8 cellular contexts compared by ENCODE assay signal in the genomic region with DNA sequence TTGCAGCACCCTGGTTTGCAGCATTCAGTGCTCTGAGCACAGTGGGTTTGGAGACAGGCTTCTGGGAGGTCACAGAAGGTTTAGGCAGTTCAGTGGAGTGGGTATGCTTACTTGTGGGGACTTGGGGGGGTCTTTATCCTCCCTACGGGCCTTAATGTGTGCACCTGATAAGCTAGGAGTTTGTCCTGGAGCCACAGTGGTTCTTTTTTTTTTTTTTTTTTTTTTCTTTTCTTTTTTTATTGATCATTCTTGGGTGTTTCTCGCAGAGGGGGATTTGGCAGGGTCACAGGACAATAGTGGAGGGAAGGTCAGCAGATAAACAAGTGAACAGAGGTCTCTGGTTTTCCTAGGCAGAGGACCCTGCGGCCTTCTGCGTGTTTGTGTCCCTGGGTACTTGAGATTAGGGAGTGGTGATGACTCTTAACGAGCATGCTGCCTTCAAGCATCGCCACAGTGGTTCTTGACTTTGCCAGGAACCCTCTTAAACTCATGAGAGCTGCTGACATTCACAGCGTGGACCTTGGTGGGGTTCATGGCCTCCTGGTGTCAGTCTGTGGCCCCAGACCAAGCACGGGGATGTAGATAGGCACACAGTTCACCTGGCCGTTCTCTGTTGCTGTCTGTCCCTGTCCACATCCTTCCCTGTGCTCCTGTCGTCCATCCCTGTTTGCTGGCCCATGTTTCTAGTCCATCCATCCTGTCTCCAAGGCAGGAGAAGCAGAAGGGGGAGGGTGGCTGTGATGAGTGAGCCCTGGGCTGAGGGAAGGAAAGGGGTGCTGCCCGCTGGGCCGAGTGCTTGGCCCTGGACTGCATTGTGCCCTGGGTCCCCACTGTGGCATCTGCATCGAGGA. TPM values are rescaled to one million over a fixed set of nuclear protein-coding genes. Genes with fewer than 3 reads are reported as not detected.
DNase-seq lines count a peak whose midpoint lies in the region; ATAC-seq and TF ChIP-seq lines count a peak whose summit lies in the region.

No MANE protein-coding gene starts in this region.

- no peaks in the 10 kb centered on the region for H3K27me3 Mint-ChIP-seq in stimulated activated naive CD8-positive, alpha-beta T cell treated with anti-CD3 and anti-CD28 coated beads, Interleukin-15, Interleukin-2, amounts not matched to agents 100 ng/mL and 50 ng/mL, for 24 hours

- H3K27ac ChIP-seq in caudate nucleus (ENCODE audit: low read depth, low read length) (peak overlapping the region; percentile 85), muscle layer of duodenum (ENCODE audit: low read length) (peak overlapping the region; percentile 67)

- peak overlapping the region; percentile 97 for H3K27ac Mint-ChIP-seq in stimulated activated naive CD8-positive, alpha-beta T cell treated with anti-CD3 and anti-CD28 coated beads, Interleukin-15, Interleukin-2, amounts not matched to agents 100 ng/mL and 50 ng/mL, for 24 hours

- no peaks in the 10 kb centered on the region for H3K9me3 ChIP-seq in muscle layer of duodenum (ENCODE audit: control insufficient read depth in 1 of 2, low read length in 2 of 2)

- peaks cover 38 to 77% of the 10 kb centered on the region in 2 donors for H3K4me1 ChIP-seq in muscle layer of duodenum (ENCODE audit: control insufficient read depth in 1 of 2, insufficient read depth in 2 of 2, low read length in 2 of 2)

- peak overlapping the region; percentile 35 to 76 for H3K4me3 ChIP-seq in muscle layer of duodenum (ENCODE audit: low read depth in 1 of 2, low read length in 2 of 2)

- H3K4me1 Mint-ChIP-seq in stimulated activated naive CD8-positive, alpha-beta T cell treated with anti-CD3 and anti-CD28 coated beads, Interleukin-15, Interleukin-2, amounts not matched to agents 100 ng/mL and 50 ng/mL, for 24 hours (ENCODE audit: low read depth): peaks cover 84% of the 10 kb centered on the region

- no peak for TF ChIP-seq CTCF in omental fat pad (IDR thresholded peaks at IDR 0.05)

- H3K36me3 Mint-ChIP-seq in stimulated activated naive CD8-positive, alpha-beta T cell treated with anti-CD3 and anti-CD28 coated beads, Interleukin-15, Interleukin-2, amounts not matched to agents 100 ng/mL and 50 ng/mL, for 24 hours (ENCODE audit: low read depth): peaks cover 38% of the 10 kb centered on the region

- no peaks in the 10 kb centered on the region for H3K27me3 ChIP-seq in muscle layer of duodenum (ENCODE audit: low read depth, low read length)

- DNase-seq in stimulated activated naive CD8-positive, alpha-beta T cell treated with anti-CD3 and anti-CD28 coated beads, Interleukin-15, Interleukin-2, amounts not matched to agents 100 U/mL and 50 U/mL, for 24 hours: no peak
- DNase-seq in caudate nucleus (lab: John Stamatoyannopoulos, UW) (no peak), omental fat pad (ENCODE audit: low spot score) (no peak)

- no peaks in the 10 kb centered on the region for H3K9me3 Mint-ChIP-seq in stimulated activated naive CD8-positive, alpha-beta T cell treated with anti-CD3 and anti-CD28 coated beads, Interleukin-15, Interleukin-2, amounts not matched to agents 100 ng/mL and 50 ng/mL, for 24 hours

- peaks cover 0 to 8% of the 10 kb centered on the region in 2 donors for H3K36me3 ChIP-seq in muscle layer of duodenum (ENCODE audit: control insufficient read depth in 1 of 2, insufficient read depth in 2 of 2, low read length in 2 of 2)

- no peak for ATAC-seq in stimulated activated naive CD8-positive, alpha-beta T cell treated with anti-CD3 and anti-CD28 coated beads, Interleukin-15, Interleukin-2, amounts not matched to agents 100 U/mL and 50 U/mL, for 24 hours
- no peak for ATAC-seq in GM19351 (IDR thresholded peaks at IDR 0.05; ENCODE audit: unreplicated experiment)
- no peak for ATAC-seq in GM18517 (IDR thresholded peaks at IDR 0.05; ENCODE audit: unreplicated experiment)
- ATAC-seq in omental fat pad (ENCODE audit: low FRiP score): no peak
- ATAC-seq in GM19328 (IDR thresholded peaks at IDR 0.05; ENCODE audit: unreplicated experiment): no peak

- H3K4me3 Mint-ChIP-seq in stimulated activated naive CD8-positive, alpha-beta T cell treated with anti-CD3 and anti-CD28 coated beads, Interleukin-15, Interleukin-2, amounts not matched to agents 100 ng/mL and 50 ng/mL, for 24 hours: peak overlapping the region; percentile 95

RNA-seq across cellular contexts. Expression of a gene that starts 2.7 kb away (rescaled TPM):
- total RNA-seq in omental fat pad: 100 to 1,000 TPM in 2 of 4 donors, 10 to 100 TPM in 2; 91.6 to 107 (median 101) TPM

RNA-seq across cellular contexts. Expression of a gene that starts 23.6 kb away (rescaled TPM):
- total RNA-seq in omental fat pad: 10 to 100 TPM; 20.0 to 37.0 (median 21.7) TPM

RNA-seq across cellular contexts. Expression of a gene that starts 26.4 kb away (rescaled TPM):
- not detected for total RNA-seq in omental fat pad

RNA-seq across cellular contexts. Expression of a gene that starts 48.6 kb away (rescaled TPM):
- total RNA-seq in omental fat pad: under 1 TPM in 1 of 4 donors, not detected in 3; 0.36 TPM

RNA-seq across cellular contexts. Expression of a gene that starts 50.7 kb away (rescaled TPM):
- 10 to 100 TPM; 34.8 to 46.8 (median 41.0) TPM for total RNA-seq in omental fat pad
